Comparison of ENCODE assay signal across 9 cellular contexts in the genomic region with DNA sequence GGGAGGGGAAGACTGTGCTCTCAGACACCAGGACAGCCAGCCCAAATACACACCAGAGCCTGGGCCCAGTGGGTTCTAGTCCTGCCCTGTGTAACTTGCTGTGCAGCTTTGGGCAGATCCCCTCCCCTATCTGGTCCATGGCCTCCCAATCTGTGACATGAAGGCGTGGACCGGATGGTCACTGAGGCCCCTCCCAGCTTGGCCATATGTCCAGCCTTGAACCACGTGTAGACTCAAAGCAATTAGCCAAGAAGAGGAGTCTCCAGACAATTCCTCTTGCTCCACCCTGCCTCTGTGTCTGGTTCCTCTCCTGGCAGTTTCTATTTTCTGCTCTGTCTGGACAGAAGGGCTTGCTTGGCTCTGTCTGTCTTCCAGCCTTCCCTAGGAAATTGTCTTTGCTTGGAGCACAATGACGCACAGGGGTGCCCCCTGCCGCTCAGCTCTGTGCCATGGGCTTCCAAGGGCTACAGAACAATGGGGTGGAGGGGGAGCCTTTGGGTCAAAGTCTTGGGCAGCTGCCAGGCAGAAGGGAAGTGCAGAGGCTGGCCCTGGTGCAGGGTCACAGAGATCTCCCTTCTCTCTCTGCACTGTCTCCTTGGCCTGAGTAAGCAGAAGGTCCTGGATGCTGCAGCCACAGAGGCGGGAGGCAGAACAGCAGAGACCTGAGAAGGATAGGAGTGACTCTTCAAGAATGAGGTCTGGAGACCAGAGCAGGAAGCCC.
DNase-seq lines count a peak whose midpoint lies in the region; ATAC-seq and TF ChIP-seq lines count a peak whose summit lies in the region.
"Had no signal": no experiment of that assay in that cellular context is flagged by ENCODE, and none has a peak within 500 bp of the region (broad histone marks: within the 10 kb centered on the region; RNA-seq: fewer than 3 reads in every experiment).

No MANE protein-coding gene starts in this region.

- H3K36me3 ChIP-seq in Loucy (ENCODE audit: insufficient read depth, low read length) (no peaks in the 10 kb centered on the region), colonic mucosa (no peaks in the 10 kb centered on the region), mammary epithelial cell (ENCODE audit: insufficient read depth, low read length) (no peaks in the 10 kb centered on the region)

- TF ChIP-seq CTCF in AG10803 (conservative IDR thresholded peaks at IDR 0.05; ENCODE audit: low read length) (peak; percentile 17; the same call in 1 of the 2 replicates), Loucy (conservative IDR thresholded peaks at IDR 0.05; ENCODE audit: low read length) (peak; percentile 36), colonic mucosa (IDR thresholded peaks at IDR 0.05) (no peak), mammary epithelial cell (conservative IDR thresholded peaks at IDR 0.05 in 1 of 2, IDR thresholded peaks at IDR 0.05 in 1 of 2; ENCODE audit: extremely low read depth in 1 of 2, insufficient read depth in 1 of 2, low read depth in 1 of 2, low read length in 2 of 2) (peak in 1 of 2 donors; percentile 46)

- in situ Hi-C loops in mammary epithelial cell (cut with MboI; ENCODE audit: low sequenced_read_pairs in 2 of 2) = no loop called here

- ATAC-seq in memory B cell (ENCODE audit: low read depth) = no peak
- no peak for ATAC-seq in HG03097 (IDR thresholded peaks at IDR 0.05; ENCODE audit: low FRiP score, unreplicated experiment)
- no peak for ATAC-seq in HG03457 (IDR thresholded peaks at IDR 0.05; ENCODE audit: unreplicated experiment)

- H3K27ac ChIP-seq in colonic mucosa (no peak overlapping the region), mammary epithelial cell (ENCODE audit: insufficient read depth, low read depth, low read length) (no peak overlapping the region)

- H3K9me3 ChIP-seq in Loucy (ENCODE audit: insufficient read depth, low read depth, low read length) (no peaks in the 10 kb centered on the region), colonic mucosa (no peaks in the 10 kb centered on the region), mammary epithelial cell (replicated peaks; ENCODE audit: insufficient read depth, low read length) (no peaks in the 10 kb centered on the region)

- H3K4me1 ChIP-seq in Loucy (ENCODE audit: insufficient read depth, low read length, poor library complexity, severe bottlenecking) (peaks cover 18% of the 10 kb centered on the region), colonic mucosa (peaks cover 12% of the 10 kb centered on the region), mammary epithelial cell (ENCODE audit: insufficient read depth, low read length) (peaks cover 12% of the 10 kb centered on the region)

- H3K9me3 Mint-ChIP-seq in memory B cell = no peaks in the 10 kb centered on the region

- H2AFZ ChIP-seq in Loucy (ENCODE audit: low read length) (no peak overlapping the region), mammary epithelial cell (ENCODE audit: low read depth, low read length) (no peak overlapping the region)

- H3K4me3 ChIP-seq in AG10803 (ENCODE audit: low read length) (no peak overlapping the region), Loucy (ENCODE audit: low read length, poor library complexity, severe bottlenecking) (no peak overlapping the region), colonic mucosa (no peak overlapping the region), mammary epithelial cell (replicated peaks in 1 of 3; ENCODE audit: insufficient read depth in 1 of 3, low read depth in 2 of 3, low read length in 3 of 3) (no peak overlapping the region)

- no peaks in the 10 kb centered on the region for H3K27me3 Mint-ChIP-seq in memory B cell

- CTCF ChIA-PET in mammary epithelial cell (lab: Charles Lee; ENCODE audit: low non-redundant PET) = no interaction called here

- DNase-seq in AG10803 (ENCODE audit: low read depth) (peak; percentile 36), colonic mucosa (peak; percentile 69), memory B cell (ENCODE audit: low spot score in 2 of 2) (no peak), SIG-M5 treated with dmso at 0.1 percent for 504 hours (lab: John Stamatoyannopoulos, UW; ENCODE audit: unreplicated experiment) (no peak), mammary epithelial cell (no peak)
- DNase-seq: foreskin fibroblast had no signal

- peaks cover 24% of the 10 kb centered on the region for H3K4me1 Mint-ChIP-seq in memory B cell

- 94% methylated on average over 4 of the region's 6 CpGs for WGBS in mammary epithelial cell (ENCODE audit: low coverage, missing lambda C conversion rate)

- H3K27ac Mint-ChIP-seq in memory B cell = peak overlapping the region; percentile 43

- H3K27me3 ChIP-seq in Loucy (ENCODE audit: insufficient read depth, low read length, poor library complexity, severe bottlenecking) (no peaks in the 10 kb centered on the region), colonic mucosa (no peaks in the 10 kb centered on the region), mammary epithelial cell (ENCODE audit: insufficient read depth, low read length) (no peaks in the 10 kb centered on the region)

- dilution Hi-C loops in mammary epithelial cell (cut with HindIII; ENCODE audit: low sequenced_read_pairs) = no loop called here

- H3K4me3 Mint-ChIP-seq in memory B cell = no peak overlapping the region

- peaks cover 2% of the 10 kb centered on the region for H3K36me3 Mint-ChIP-seq in memory B cell

- no peaks in the 10 kb centered on the region for H3F3A ChIP-seq in Loucy (ENCODE audit: low read depth)

- H3K9me2 ChIP-seq in Loucy (replicated peaks; ENCODE audit: low read depth, low read length) = no peaks in the 10 kb centered on the region

- H3K9ac ChIP-seq in Loucy (ENCODE audit: low read depth, low read length, poor library complexity, severe bottlenecking) = no peak overlapping the region
- H3K9ac ChIP-seq in colonic mucosa (ENCODE audit: low read depth in 2 of 2, low read length in 2 of 2) = peak overlapping the region in 1 of 2 donors; percentile 26
- no peak overlapping the region for H3K9ac ChIP-seq in mammary epithelial cell (ENCODE audit: insufficient read depth, low read length)

- H3K4me2 ChIP-seq in Loucy (ENCODE audit: low read depth, low read length, poor library complexity, severe bottlenecking) (no peak overlapping the region), mammary epithelial cell (ENCODE audit: insufficient read depth, low read depth, low read length) (no peak overlapping the region)

- H3K79me2 ChIP-seq in Loucy (ENCODE audit: insufficient read depth, low read length) (no peaks in the 10 kb centered on the region), mammary epithelial cell (ENCODE audit: insufficient read depth, low read length) (no peaks in the 10 kb centered on the region)

- no TSS peak for BruUV-seq in mammary epithelial cell (replicated peaks; lab: Mats Ljungman, UMichigan)

- H4K20me1 ChIP-seq in Loucy (ENCODE audit: insufficient read depth, low read length, poor library complexity, severe bottlenecking) = no peaks in the 10 kb centered on the region
- H4K20me1 ChIP-seq in mammary epithelial cell (ENCODE audit: insufficient read depth, low read length) = no peaks in the 10 kb centered on the region

- intact Hi-C loops in colonic mucosa (cut with DNase I) = loop anchor here (5.0 kb wide), 1 partner anchor 135 kb away; no protein-coding TSS in a partner anchor
- intact Hi-C loops in mammary epithelial cell (cut with micrococcal nuclease) = loop anchor here (5.0 kb wide), 2 partner anchors 65 to 110 kb away; a partner anchor contains a TSS

Comparison
In these comparisons a context has a peak if more than half of its experiments do, and no peak if none do; other contexts are left out.
1. DNase-seq: peak in AG10803 (single experiment) and colonic mucosa (single experiment); none in memory B cell (0 of 2), SIG-M5 treated with dmso at 0.1 percent for 504 hours (single experiment) and mammary epithelial cell (single experiment).